Comparison of ENCODE assay signal across 1 cellular context in the genomic region with DNA sequence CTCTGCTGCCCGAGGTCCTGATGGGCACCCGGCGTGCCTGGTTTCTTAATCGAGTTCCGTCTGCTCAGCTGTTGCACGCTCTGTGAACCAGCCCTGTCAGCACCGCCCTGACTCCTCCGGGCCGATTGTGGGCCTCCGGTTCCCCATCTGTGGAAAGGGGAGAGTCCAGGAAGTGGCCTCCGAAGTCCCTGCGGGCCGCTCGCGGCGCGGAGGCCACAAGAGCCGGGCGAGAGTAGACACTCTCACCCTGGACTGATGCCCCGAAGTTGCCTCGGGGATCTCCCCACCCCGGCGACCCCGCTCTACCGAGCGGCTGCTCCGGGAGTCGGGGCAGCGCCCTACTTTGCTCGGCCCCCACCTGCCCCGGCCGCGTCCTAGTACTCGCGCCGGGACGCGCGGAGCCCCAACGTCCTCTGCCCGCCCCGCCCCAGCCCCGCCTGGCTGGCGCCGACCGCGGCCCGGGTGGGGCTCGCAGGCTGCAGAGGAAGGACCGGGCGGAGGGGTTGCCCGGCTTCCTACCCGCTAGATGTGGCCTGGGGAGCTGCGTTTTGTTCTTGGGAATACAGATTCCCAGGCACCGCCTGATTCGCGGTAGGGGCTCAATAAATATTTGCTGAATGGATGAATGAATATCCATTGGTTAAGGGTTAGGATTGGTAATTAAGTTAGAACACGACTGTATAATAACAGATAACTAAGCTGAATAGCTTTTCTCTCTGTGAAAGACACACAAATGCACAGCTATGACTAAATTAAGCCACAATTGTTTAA.
TF ChIP-seq lines count a peak whose summit lies in the region.

No MANE protein-coding gene starts in this region.

TF ChIP-seq in GM12878, 131 proteins besides CTCF, POLR2A, EP300 and RAD21 (continued from another document):
- TF ChIP-seq ZZZ3 (IDR thresholded peaks at IDR 0.05; ENCODE audit: control insufficient read depth, insufficient read length, low read depth) (no peak), ELK1 (IDR thresholded peaks at IDR 0.05; ENCODE audit: low read depth, low read length) (no peak), ZNF384 (IDR thresholded peaks at IDR 0.05; ENCODE audit: borderline replicate concordance, low read depth, low read length) (no peak), TCF7 (IDR thresholded peaks at IDR 0.05; ENCODE audit: borderline replicate concordance) (no peak), ZSCAN29 (IDR thresholded peaks at IDR 0.05) (0 out of 2 replicates have a peak, but pooled peaks have one; percentile 22), MYC (IDR thresholded peaks at IDR 0.05; ENCODE audit: insufficient read depth, insufficient read length, insufficient replicate concordance, low read length, severe bottlenecking) (peak; percentile 42), PML (IDR thresholded peaks at IDR 0.05; ENCODE audit: low read length) (peak; percentile 79), HDAC6 (IDR thresholded peaks at IDR 0.05; ENCODE audit: unreplicated experiment) (no peak), CHD2 (IDR thresholded peaks at IDR 0.05; ENCODE audit: borderline replicate concordance, low read depth, low read length) (no peak), MEF2B (IDR thresholded peaks at IDR 0.05; ENCODE audit: partially characterized antibody, poor library complexity, severe bottlenecking) (peak; percentile 46), ZNF207 (IDR thresholded peaks at IDR 0.05; ENCODE audit: borderline replicate concordance) (0 out of 2 replicates have a peak, but pooled peaks have one; percentile 71), HDGF (IDR thresholded peaks at IDR 0.05) (no peak), KDM1A (IDR thresholded peaks at IDR 0.05; ENCODE audit: borderline replicate concordance) (no peak), ETV6 (conservative IDR thresholded peaks at IDR 0.05 in 1 of 2, IDR thresholded peaks at IDR 0.05 in 1 of 2; ENCODE audit: borderline replicate concordance in 1 of 2, low read depth in 1 of 2) (no peak), SMC3 (IDR thresholded peaks at IDR 0.05; ENCODE audit: borderline replicate concordance, low read length) (no peak), SUPT20H (IDR thresholded peaks at IDR 0.05; ENCODE audit: borderline replicate concordance, control insufficient read depth, low read depth, low read length) (no peak), SPI1 (IDR thresholded peaks at IDR 0.05; ENCODE audit: borderline replicate concordance, insufficient read depth, low read depth, low read length) (no peak), SREBF2 (IDR thresholded peaks at IDR 0.05; ENCODE audit: low read length) (no peak), SMAD1 (IDR thresholded peaks at IDR 0.05; ENCODE audit: low read depth, partially characterized antibody) (no peak)
- TF ChIP-seq, protein P1, sequence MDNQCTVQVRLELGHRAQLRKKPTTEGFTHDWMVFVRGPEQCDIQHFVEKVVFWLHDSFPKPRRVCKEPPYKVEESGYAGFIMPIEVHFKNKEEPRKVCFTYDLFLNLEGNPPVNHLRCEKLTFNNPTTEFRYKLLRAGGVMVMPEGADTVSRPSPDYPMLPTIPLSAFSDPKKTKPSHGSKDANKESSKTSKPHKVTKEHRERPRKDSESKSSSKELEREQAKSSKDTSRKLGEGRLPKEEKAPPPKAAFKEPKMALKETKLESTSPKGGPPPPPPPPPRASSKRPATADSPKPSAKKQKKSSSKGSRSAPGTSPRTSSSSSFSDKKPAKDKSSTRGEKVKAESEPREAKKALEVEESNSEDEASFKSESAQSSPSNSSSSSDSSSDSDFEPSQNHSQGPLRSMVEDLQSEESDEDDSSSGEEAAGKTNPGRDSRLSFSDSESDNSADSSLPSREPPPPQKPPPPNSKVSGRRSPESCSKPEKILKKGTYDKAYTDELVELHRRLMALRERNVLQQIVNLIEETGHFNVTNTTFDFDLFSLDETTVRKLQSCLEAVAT (IDR thresholded peaks at IDR 0.05) = 0 out of 2 replicates have a peak, but pooled peaks have one; percentile 71
- TF ChIP-seq, protein P2, sequence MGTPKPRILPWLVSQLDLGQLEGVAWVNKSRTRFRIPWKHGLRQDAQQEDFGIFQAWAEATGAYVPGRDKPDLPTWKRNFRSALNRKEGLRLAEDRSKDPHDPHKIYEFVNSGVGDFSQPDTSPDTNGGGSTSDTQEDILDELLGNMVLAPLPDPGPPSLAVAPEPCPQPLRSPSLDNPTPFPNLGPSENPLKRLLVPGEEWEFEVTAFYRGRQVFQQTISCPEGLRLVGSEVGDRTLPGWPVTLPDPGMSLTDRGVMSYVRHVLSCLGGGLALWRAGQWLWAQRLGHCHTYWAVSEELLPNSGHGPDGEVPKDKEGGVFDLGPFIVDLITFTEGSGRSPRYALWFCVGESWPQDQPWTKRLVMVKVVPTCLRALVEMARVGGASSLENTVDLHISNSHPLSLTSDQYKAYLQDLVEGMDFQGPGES (IDR thresholded peaks at IDR 0.05) = 0 out of 2 replicates have a peak, but pooled peaks have one; percentile 39
